In genomic region chr22:40628354-40629042, GRCh38 we compare ENCODE assay signal across 10 cellular contexts. TPM values are rescaled to one million over a fixed set of nuclear protein-coding genes. Genes with fewer than 3 reads are reported as not detected.
A peak's percentile ranks its signal among the peaks of the same experiment; 100 is the strongest.
DNase-seq lines count a peak whose midpoint lies in the region; ATAC-seq, FAIRE-seq and TF ChIP-seq lines count a peak whose summit lies in the region.
"Had no signal": no experiment of that assay in that cellular context is flagged by ENCODE, and none has a peak within 500 bp of the region (broad histone marks: within the 10 kb centered on the region; RNA-seq: fewer than 3 reads in every experiment).

No MANE protein-coding gene starts in this region.

- peaks cover 46% of the 10 kb centered on the region for H3K4me1 ChIP-seq in psoas muscle

- no peak for TF ChIP-seq CTCF in bronchial epithelial cell (IDR thresholded peaks at IDR 0.05; ENCODE audit: insufficient read depth, low read length, severe bottlenecking)
- TF ChIP-seq CTCF in psoas muscle (IDR thresholded peaks at IDR 0.05): no peak

- no peak for FAIRE-seq in bronchial epithelial cell (lab: Jason Lieb, UNC)
- no peak for FAIRE-seq in frontal cortex (lab: Jason Lieb, UNC)

- peak; percentile 34 for DNase-seq in activated CD4-positive, alpha-beta T cell treated with anti-CD3 and anti-CD28 coated beads for 48 hours
- DNase-seq in activated CD4-positive, alpha-beta T cell treated with anti-CD3 and anti-CD28 coated beads, Interleukin-2, amount 50 U/mL, for 1 hour: no peak
- DNase-seq in NAMALWA (ENCODE audit: low spot score): peak; percentile 25
- DNase-seq in bronchial epithelial cell (ENCODE audit: low read depth): peak; percentile 81
- no peak for DNase-seq in psoas muscle
- DNase-seq in frontal cortex (ENCODE audit: low spot score in 2 of 2): no peak
- no peak for DNase-seq in T-helper 9 cell
- DNase-seq: NCI-H1048 had no signal

- ATAC-seq in psoas muscle: peak; percentile 37 to 75 (median 67)
- no peak for ATAC-seq in HG02970 (IDR thresholded peaks at IDR 0.05; ENCODE audit: low FRiP score, unreplicated experiment)

- H3K27ac ChIP-seq in psoas muscle: peak overlapping the region; percentile 21

- 40 to 72% (median 52%) methylated on average over 3 of the region's 3 CpGs for WGBS in psoas muscle, 3 donors

- H3K4me3 ChIP-seq in bronchial epithelial cell (ENCODE audit: low read depth, low read length): no peak overlapping the region
- H3K4me3 ChIP-seq in psoas muscle: no peak overlapping the region

- H3K9me3 ChIP-seq in psoas muscle: no peaks in the 10 kb centered on the region

- no peaks in the 10 kb centered on the region for H3K27me3 ChIP-seq in bronchial epithelial cell (ENCODE audit: control insufficient read depth, insufficient read depth, low read length)
- H3K27me3 ChIP-seq in psoas muscle (ENCODE audit: insufficient read depth in 3 of 3, low read length in 2 of 3): no peaks in the 10 kb centered on the region

- H3K36me3 ChIP-seq in bronchial epithelial cell (ENCODE audit: control insufficient read depth, insufficient read depth, low read length): no peaks in the 10 kb centered on the region
- no peaks in the 10 kb centered on the region for H3K36me3 ChIP-seq in psoas muscle (ENCODE audit: insufficient read depth in 1 of 2, low read depth in 1 of 2)

- intact Hi-C loops in psoas muscle (cut with DNase I): no loop called here

RNA-seq across cellular contexts. Expression of gene MRTFA, which starts 8.0 kb away (rescaled TPM):
- total RNA-seq in bronchial epithelial cell (23.9 and 25.3 TPM in 2 replicates), psoas muscle (10 to 100 TPM; 15.7 to 24.0 (median 20.0) TPM), frontal cortex (24.9 TPM)
- 10 to 100 TPM; 10.1 to 14.2 (median 14.2) TPM for polyA plus RNA-seq in psoas muscle

RNA-seq across cellular contexts. Expression of gene MCHR1, which starts 50.8 kb away (rescaled TPM):
- total RNA-seq in bronchial epithelial cell: not detected in 2 replicates
- 1 to 10 TPM in 1 of 4 donors, under 1 TPM in 1, not detected in 2; 0.21 to 1.2 TPM for total RNA-seq in psoas muscle
- polyA plus RNA-seq in psoas muscle: under 1 TPM in 2 of 3 donors, not detected in 1; 0.04 to 0.08 TPM
- 1.2 TPM for total RNA-seq in frontal cortex
- total RNA-seq: SK-MEL-5 had no signal

Comparison
In these comparisons a context has a peak if more than half of its experiments do, and no peak if none do; other contexts are left out.
1. DNase-seq: peak in activated CD4-positive, alpha-beta T cell treated with anti-CD3 and anti-CD28 coated beads for 48 hours (single experiment), NAMALWA (single experiment) and bronchial epithelial cell (single experiment); none in activated CD4-positive, alpha-beta T cell treated with anti-CD3 and anti-CD28 coated beads, Interleukin-2, amount 50 U/mL, for 1 hour (single experiment), psoas muscle (0 of 2), frontal cortex (0 of 2) and T-helper 9 cell (single experiment).